ENCODE assay signal across 1 cellular context in the genomic region with DNA sequence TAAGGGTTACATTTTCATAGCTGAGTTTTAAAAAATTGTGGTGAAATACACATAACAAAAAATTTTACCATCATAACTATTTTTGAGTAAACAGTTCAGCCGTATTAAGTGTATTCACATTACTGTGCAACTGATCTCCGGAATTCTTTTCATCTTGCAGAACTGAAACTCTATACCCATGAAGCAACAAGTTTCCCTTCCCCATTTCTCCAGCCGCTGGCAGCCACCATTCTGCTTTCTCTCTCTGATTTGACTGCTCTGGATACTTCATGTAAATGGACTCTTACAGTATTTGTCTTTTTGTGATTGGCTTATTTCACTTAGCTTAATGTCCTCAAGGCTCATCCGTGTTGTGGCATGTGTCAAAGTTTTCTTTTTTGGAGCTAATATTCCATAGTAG.
TF ChIP-seq lines count a peak whose summit lies in the region.

No MANE protein-coding gene starts in this region.

TF ChIP-seq in GM12878, 131 proteins besides CTCF, POLR2A, EP300 and RAD21 (continued from another document):
- TF ChIP-seq, protein P1, sequence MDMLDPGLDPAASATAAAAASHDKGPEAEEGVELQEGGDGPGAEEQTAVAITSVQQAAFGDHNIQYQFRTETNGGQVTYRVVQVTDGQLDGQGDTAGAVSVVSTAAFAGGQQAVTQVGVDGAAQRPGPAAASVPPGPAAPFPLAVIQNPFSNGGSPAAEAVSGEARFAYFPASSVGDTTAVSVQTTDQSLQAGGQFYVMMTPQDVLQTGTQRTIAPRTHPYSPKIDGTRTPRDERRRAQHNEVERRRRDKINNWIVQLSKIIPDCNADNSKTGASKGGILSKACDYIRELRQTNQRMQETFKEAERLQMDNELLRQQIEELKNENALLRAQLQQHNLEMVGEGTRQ (IDR thresholded peaks at IDR 0.05; ENCODE audit: borderline replicate concordance, low read depth, low read length): no peak
- TF ChIP-seq WRNIP1 (IDR thresholded peaks at IDR 0.05; ENCODE audit: borderline replicate concordance, low read depth, low read length) (no peak), ETV6 (conservative IDR thresholded peaks at IDR 0.05 in 1 of 2, IDR thresholded peaks at IDR 0.05 in 1 of 2; ENCODE audit: borderline replicate concordance in 1 of 2, low read depth in 1 of 2) (peak in 1 of 2 experiments; percentile 35; a peak in 1 of 4 replicates), MEF2A (IDR thresholded peaks at IDR 0.05; ENCODE audit: insufficient read depth, low read depth, low read length) (peak; percentile 89), MEF2B (IDR thresholded peaks at IDR 0.05; ENCODE audit: partially characterized antibody, poor library complexity, severe bottlenecking) (peak; percentile 78), RUNX3 (IDR thresholded peaks at IDR 0.05; ENCODE audit: low read length) (peak; percentile 92), BHLHE40 (IDR thresholded peaks at IDR 0.05; ENCODE audit: borderline replicate concordance in 1 of 2, low read depth in 2 of 2, low read length in 1 of 2) (peak; percentile 57 to 71; a peak in 3 of 4 replicates), CBX5 (IDR thresholded peaks at IDR 0.05; ENCODE audit: low read depth) (0 out of 2 replicates have a peak, but pooled peaks have one; percentile 80), TCF3 (IDR thresholded peaks at IDR 0.05; ENCODE audit: borderline replicate concordance, insufficient read depth, low read depth, low read length) (peak; percentile 72; the same call in 1 of the 2 replicates), NRF1 (conservative IDR thresholded peaks at IDR 0.05; ENCODE audit: low read depth, low read length) (no peak), PAX5 (IDR thresholded peaks at IDR 0.05; ENCODE audit: borderline replicate concordance, low read depth, low read length) (peak; percentile 94), MTA2 (IDR thresholded peaks at IDR 0.05; ENCODE audit: low read depth) (peak; percentile 88), RB1 (IDR thresholded peaks at IDR 0.05; ENCODE audit: borderline replicate concordance) (no peak), BACH1 (IDR thresholded peaks at IDR 0.05; ENCODE audit: borderline replicate concordance) (peak; percentile 91), NR2C1 (IDR thresholded peaks at IDR 0.05) (no peak), GABPA (IDR thresholded peaks at IDR 0.05; ENCODE audit: low read depth) (0 out of 2 replicates have a peak, but pooled peaks have one; percentile 48), YY1 (IDR thresholded peaks at IDR 0.05; ENCODE audit: low read depth, low read length) (peak; percentile 87), RFX5 (IDR thresholded peaks at IDR 0.05; ENCODE audit: low read depth, low read length) (no peak), SMC3 (IDR thresholded peaks at IDR 0.05; ENCODE audit: borderline replicate concordance, low read length) (no peak; the same call in 1 of the 2 replicates), CREB1 (IDR thresholded peaks at IDR 0.05; ENCODE audit: low read depth) (peak; percentile 63; the same call in 1 of the 2 replicates), ZNF217 (IDR thresholded peaks at IDR 0.05) (peak; percentile 95), KAT2A (conservative IDR thresholded peaks at IDR 0.05; ENCODE audit: control insufficient read depth, low read depth, low read length) (no peak), ZZZ3 (IDR thresholded peaks at IDR 0.05; ENCODE audit: control insufficient read depth, insufficient read length, low read depth) (no peak), TCF12 (IDR thresholded peaks at IDR 0.05; ENCODE audit: low read depth, low read length) (peak; percentile 68; the same call in 1 of the 2 replicates), SRF (IDR thresholded peaks at IDR 0.05; ENCODE audit: low read depth in 2 of 2, low read length in 2 of 2) (peak in 1 of 2 experiments; percentile 67; a peak in 1 of 4 replicates), RELA (IDR thresholded peaks at IDR 0.05; ENCODE audit: borderline replicate concordance, partially characterized antibody) (no peak), STAT3 (IDR thresholded peaks at IDR 0.05; ENCODE audit: low read depth, low read length) (no peak), EED (IDR thresholded peaks at IDR 0.05; ENCODE audit: low read depth) (peak; percentile 65), NR2C2 (IDR thresholded peaks at IDR 0.05; ENCODE audit: borderline replicate concordance, control insufficient read depth, insufficient read length, low read depth) (no peak), BCL11A (IDR thresholded peaks at IDR 0.05; ENCODE audit: low read depth, low read length) (peak; percentile 94), LARP7 (IDR thresholded peaks at IDR 0.05) (no peak), SUPT20H (IDR thresholded peaks at IDR 0.05; ENCODE audit: borderline replicate concordance, control insufficient read depth, low read depth, low read length) (no peak), SREBF1 (IDR thresholded peaks at IDR 0.05; ENCODE audit: low read length) (no peak), GATAD2B (conservative IDR thresholded peaks at IDR 0.05; ENCODE audit: low read depth) (no peak), CBFB (IDR thresholded peaks at IDR 0.05; ENCODE audit: low read depth) (peak; percentile 50; the same call in 1 of the 2 replicates)
- TF ChIP-seq, protein P2, sequence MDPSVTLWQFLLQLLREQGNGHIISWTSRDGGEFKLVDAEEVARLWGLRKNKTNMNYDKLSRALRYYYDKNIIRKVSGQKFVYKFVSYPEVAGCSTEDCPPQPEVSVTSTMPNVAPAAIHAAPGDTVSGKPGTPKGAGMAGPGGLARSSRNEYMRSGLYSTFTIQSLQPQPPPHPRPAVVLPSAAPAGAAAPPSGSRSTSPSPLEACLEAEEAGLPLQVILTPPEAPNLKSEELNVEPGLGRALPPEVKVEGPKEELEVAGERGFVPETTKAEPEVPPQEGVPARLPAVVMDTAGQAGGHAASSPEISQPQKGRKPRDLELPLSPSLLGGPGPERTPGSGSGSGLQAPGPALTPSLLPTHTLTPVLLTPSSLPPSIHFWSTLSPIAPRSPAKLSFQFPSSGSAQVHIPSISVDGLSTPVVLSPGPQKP (IDR thresholded peaks at IDR 0.05; ENCODE audit: low read depth, low read length): no peak
- TF ChIP-seq, protein P3, sequence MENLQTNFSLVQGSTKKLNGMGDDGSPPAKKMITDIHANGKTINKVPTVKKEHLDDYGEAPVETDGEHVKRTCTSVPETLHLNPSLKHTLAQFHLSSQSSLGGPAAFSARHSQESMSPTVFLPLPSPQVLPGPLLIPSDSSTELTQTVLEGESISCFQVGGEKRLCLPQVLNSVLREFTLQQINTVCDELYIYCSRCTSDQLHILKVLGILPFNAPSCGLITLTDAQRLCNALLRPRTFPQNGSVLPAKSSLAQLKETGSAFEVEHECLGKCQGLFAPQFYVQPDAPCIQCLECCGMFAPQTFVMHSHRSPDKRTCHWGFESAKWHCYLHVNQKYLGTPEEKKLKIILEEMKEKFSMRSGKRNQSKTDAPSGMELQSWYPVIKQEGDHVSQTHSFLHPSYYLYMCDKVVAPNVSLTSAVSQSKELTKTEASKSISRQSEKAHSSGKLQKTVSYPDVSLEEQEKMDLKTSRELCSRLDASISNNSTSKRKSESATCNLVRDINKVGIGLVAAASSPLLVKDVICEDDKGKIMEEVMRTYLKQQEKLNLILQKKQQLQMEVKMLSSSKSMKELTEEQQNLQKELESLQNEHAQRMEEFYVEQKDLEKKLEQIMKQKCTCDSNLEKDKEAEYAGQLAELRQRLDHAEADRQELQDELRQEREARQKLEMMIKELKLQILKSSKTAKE (IDR thresholded peaks at IDR 0.05; ENCODE audit: low read depth, poor library complexity, severe bottlenecking): peak; percentile 81
- TF ChIP-seq, protein P4, sequence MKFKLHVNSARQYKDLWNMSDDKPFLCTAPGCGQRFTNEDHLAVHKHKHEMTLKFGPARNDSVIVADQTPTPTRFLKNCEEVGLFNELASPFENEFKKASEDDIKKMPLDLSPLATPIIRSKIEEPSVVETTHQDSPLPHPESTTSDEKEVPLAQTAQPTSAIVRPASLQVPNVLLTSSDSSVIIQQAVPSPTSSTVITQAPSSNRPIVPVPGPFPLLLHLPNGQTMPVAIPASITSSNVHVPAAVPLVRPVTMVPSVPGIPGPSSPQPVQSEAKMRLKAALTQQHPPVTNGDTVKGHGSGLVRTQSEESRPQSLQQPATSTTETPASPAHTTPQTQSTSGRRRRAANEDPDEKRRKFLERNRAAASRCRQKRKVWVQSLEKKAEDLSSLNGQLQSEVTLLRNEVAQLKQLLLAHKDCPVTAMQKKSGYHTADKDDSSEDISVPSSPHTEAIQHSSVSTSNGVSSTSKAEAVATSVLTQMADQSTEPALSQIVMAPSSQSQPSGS (IDR thresholded peaks at IDR 0.05; ENCODE audit: low read length): peak; percentile 86
- TF ChIP-seq, protein P5, sequence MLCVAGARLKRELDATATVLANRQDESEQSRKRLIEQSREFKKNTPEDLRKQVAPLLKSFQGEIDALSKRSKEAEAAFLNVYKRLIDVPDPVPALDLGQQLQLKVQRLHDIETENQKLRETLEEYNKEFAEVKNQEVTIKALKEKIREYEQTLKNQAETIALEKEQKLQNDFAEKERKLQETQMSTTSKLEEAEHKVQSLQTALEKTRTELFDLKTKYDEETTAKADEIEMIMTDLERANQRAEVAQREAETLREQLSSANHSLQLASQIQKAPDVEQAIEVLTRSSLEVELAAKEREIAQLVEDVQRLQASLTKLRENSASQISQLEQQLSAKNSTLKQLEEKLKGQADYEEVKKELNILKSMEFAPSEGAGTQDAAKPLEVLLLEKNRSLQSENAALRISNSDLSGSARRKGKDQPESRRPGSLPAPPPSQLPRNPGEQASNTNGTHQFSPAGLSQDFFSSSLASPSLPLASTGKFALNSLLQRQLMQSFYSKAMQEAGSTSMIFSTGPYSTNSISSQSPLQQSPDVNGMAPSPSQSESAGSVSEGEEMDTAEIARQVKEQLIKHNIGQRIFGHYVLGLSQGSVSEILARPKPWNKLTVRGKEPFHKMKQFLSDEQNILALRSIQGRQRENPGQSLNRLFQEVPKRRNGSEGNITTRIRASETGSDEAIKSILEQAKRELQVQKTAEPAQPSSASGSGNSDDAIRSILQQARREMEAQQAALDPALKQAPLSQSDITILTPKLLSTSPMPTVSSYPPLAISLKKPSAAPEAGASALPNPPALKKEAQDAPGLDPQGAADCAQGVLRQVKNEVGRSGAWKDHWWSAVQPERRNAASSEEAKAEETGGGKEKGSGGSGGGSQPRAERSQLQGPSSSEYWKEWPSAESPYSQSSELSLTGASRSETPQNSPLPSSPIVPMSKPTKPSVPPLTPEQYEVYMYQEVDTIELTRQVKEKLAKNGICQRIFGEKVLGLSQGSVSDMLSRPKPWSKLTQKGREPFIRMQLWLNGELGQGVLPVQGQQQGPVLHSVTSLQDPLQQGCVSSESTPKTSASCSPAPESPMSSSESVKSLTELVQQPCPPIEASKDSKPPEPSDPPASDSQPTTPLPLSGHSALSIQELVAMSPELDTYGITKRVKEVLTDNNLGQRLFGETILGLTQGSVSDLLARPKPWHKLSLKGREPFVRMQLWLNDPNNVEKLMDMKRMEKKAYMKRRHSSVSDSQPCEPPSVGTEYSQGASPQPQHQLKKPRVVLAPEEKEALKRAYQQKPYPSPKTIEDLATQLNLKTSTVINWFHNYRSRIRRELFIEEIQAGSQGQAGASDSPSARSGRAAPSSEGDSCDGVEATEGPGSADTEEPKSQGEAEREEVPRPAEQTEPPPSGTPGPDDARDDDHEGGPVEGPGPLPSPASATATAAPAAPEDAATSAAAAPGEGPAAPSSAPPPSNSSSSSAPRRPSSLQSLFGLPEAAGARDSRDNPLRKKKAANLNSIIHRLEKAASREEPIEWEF (IDR thresholded peaks at IDR 0.05; ENCODE audit: insufficient replicate concordance, low read depth, low read length): no peak
- TF ChIP-seq, protein P6, sequence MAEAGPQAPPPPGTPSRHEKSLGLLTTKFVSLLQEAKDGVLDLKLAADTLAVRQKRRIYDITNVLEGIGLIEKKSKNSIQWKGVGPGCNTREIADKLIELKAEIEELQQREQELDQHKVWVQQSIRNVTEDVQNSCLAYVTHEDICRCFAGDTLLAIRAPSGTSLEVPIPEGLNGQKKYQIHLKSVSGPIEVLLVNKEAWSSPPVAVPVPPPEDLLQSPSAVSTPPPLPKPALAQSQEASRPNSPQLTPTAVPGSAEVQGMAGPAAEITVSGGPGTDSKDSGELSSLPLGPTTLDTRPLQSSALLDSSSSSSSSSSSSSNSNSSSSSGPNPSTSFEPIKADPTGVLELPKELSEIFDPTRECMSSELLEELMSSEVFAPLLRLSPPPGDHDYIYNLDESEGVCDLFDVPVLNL (IDR thresholded peaks at IDR 0.05; ENCODE audit: low read depth, low read length): no peak
- TF ChIP-seq, protein P7, sequence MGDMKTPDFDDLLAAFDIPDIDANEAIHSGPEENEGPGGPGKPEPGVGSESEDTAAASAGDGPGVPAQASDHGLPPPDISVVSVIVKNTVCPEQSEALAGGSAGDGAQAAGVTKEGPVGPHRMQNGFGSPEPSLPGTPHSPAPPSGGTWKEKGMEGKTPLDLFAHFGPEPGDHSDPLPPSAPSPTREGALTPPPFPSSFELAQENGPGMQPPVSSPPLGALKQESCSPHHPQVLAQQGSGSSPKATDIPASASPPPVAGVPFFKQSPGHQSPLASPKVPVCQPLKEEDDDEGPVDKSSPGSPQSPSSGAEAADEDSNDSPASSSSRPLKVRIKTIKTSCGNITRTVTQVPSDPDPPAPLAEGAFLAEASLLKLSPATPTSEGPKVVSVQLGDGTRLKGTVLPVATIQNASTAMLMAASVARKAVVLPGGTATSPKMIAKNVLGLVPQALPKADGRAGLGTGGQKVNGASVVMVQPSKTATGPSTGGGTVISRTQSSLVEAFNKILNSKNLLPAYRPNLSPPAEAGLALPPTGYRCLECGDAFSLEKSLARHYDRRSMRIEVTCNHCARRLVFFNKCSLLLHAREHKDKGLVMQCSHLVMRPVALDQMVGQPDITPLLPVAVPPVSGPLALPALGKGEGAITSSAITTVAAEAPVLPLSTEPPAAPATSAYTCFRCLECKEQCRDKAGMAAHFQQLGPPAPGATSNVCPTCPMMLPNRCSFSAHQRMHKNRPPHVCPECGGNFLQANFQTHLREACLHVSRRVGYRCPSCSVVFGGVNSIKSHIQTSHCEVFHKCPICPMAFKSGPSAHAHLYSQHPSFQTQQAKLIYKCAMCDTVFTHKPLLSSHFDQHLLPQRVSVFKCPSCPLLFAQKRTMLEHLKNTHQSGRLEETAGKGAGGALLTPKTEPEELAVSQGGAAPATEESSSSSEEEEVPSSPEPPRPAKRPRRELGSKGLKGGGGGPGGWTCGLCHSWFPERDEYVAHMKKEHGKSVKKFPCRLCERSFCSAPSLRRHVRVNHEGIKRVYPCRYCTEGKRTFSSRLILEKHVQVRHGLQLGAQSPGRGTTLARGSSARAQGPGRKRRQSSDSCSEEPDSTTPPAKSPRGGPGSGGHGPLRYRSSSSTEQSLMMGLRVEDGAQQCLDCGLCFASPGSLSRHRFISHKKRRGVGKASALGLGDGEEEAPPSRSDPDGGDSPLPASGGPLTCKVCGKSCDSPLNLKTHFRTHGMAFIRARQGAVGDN (IDR thresholded peaks at IDR 0.05): no peak
- TF ChIP-seq, protein P8, sequence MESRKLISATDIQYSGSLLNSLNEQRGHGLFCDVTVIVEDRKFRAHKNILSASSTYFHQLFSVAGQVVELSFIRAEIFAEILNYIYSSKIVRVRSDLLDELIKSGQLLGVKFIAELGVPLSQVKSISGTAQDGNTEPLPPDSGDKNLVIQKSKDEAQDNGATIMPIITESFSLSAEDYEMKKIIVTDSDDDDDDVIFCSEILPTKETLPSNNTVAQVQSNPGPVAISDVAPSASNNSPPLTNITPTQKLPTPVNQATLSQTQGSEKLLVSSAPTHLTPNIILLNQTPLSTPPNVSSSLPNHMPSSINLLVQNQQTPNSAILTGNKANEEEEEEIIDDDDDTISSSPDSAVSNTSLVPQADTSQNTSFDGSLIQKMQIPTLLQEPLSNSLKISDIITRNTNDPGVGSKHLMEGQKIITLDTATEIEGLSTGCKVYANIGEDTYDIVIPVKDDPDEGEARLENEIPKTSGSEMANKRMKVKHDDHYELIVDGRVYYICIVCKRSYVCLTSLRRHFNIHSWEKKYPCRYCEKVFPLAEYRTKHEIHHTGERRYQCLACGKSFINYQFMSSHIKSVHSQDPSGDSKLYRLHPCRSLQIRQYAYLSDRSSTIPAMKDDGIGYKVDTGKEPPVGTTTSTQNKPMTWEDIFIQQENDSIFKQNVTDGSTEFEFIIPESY (IDR thresholded peaks at IDR 0.05): no peak
